8 cellular contexts compared by ENCODE assay signal in the genomic region with DNA sequence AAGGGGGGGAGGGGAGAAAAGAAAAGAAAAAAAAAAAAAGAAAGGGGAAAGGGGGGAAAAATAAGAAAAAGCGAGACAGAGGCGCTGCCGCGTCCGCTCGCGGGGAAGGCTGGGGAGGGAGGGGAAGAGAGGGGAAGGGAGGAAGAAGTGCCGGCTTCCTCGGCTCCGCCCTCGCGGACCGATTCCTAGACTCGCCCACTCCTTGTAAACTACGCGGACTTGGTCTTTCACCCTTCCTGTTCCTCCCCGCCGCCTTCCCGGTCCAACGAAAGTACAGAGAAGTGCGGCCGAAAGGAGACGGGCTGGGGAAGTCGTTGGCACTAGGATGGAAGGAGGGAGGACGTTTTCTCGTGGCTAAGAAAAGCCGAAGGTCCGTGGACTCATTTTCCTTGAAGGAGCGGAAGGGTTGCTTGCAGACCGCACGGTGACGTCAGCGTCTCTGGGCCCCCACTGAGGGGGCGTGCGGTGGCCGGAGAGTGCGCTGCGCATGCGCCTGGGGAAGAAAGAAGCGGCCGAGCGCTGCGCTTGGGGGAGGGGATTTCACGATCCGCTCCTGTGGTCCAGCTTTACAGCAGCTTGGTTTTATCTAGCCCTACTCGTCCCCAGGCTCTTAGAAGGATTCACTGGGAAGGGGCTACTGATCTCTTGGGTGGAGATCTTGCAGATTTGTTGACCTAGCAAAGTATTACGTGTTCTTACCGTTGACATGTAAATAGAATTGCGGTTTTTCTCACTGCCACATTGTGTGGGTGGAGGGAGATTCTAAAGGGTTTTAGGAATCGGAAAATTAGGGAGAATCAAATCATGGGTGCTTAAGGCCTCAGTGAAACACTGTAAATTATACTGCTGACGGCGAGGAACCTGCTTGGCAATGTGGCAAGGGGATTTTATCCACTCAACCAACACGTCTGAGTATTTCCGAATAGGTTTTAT. TPM values are rescaled to one million over a fixed set of nuclear protein-coding genes. Genes with fewer than 3 reads are reported as not detected.
A peak's percentile ranks its signal among the peaks of the same experiment; 100 is the strongest.
DNase-seq lines count a peak whose midpoint lies in the region; ATAC-seq and TF ChIP-seq lines count a peak whose summit lies in the region.

A gene with protein sequence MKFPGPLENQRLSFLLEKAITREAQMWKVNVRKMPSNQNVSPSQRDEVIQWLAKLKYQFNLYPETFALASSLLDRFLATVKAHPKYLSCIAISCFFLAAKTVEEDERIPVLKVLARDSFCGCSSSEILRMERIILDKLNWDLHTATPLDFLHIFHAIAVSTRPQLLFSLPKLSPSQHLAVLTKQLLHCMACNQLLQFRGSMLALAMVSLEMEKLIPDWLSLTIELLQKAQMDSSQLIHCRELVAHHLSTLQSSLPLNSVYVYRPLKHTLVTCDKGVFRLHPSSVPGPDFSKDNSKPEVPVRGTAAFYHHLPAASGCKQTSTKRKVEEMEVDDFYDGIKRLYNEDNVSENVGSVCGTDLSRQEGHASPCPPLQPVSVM (minus strand): TSS at position 121 of the 933 bp plus-strand sequence. CDS start 9,627 bp downstream, outside the sequence.

- peaks cover 16 to 18% (median 16%) of the 10 kb centered on the region in 3 donors for H3K27me3 Mint-ChIP-seq in immature natural killer cell (ENCODE audit: low read depth in 3 of 3)

- peak in 2 of 3 donors; percentile 65 to 87 for TF ChIP-seq POLR2A in spleen (IDR thresholded peaks at IDR 0.05)

- H3K27ac ChIP-seq in caudate nucleus (ENCODE audit: low read depth, low read length) (peak within 1 kb of the TSS; percentile 100), spleen (peak within 1 kb of the TSS; percentile 99 to 100 (median 100))

- 0 to 1% (median 0%) methylated on average over 54 of the region's 54 CpGs for WGBS in spleen, 5 donors

- peak; percentile 97 for DNase-seq in AG08396 (ENCODE audit: low spot score)
- peak; percentile 78 for DNase-seq in NCI-H345 treated with DMSO at 0.1 percent for 48 hours (lab: John Stamatoyannopoulos, UW; ENCODE audit: unreplicated experiment)
- DNase-seq in activated CD4-positive, CD25-positive, alpha-beta regulatory T cell (lab: John Stamatoyannopoulos, UW), result peak; percentile 73 to 86 (median 79)
- peak; percentile 45 to 100 (median 94) for DNase-seq in caudate nucleus (lab: John Stamatoyannopoulos, UW)
- DNase-seq in immature natural killer cell, result peak; percentile 98 to 99 (median 98)
- DNase-seq in spleen, result peak; percentile 98

- peaks cover 0 to 3% (median 0%) of the 10 kb centered on the region in 3 donors for H3K36me3 Mint-ChIP-seq in immature natural killer cell

- peak within 1 kb of the TSS in 2 of 5 donors; percentile 98 to 99 for H3K4me3 Mint-ChIP-seq in immature natural killer cell

- no peak for TF ChIP-seq CTCF in spleen (IDR thresholded peaks at IDR 0.05 in 8 of 11, conservative IDR thresholded peaks at IDR 0.05 in 3 of 11)

- no peaks in the 10 kb centered on the region for H3K27me3 ChIP-seq in spleen (replicated peaks in 1 of 7)

- H3K27ac Mint-ChIP-seq in immature natural killer cell, result peak within 1 kb of the TSS in 5 of 6 donors; percentile 100

- intact Hi-C loops in spleen (cut with DNase I; ENCODE audit: low total_unique reads), result no loop called here

- H3K36me3 ChIP-seq in spleen, result no peaks in the 10 kb centered on the region

- no peaks in the 10 kb centered on the region for H3K9me3 ChIP-seq in spleen

- peak within 1 kb of the TSS; percentile 61 to 89 (median 68) for H3K4me3 ChIP-seq in spleen

- peaks cover 31 to 40% of the 10 kb centered on the region in 2 donors for H3K4me1 Mint-ChIP-seq in immature natural killer cell

- no peaks in the 10 kb centered on the region for H3K9me3 Mint-ChIP-seq in immature natural killer cell

- ATAC-seq in GM19025 (IDR thresholded peaks at IDR 0.05; ENCODE audit: low read depth, unreplicated experiment) (peak; percentile 60), HG03280 (IDR thresholded peaks at IDR 0.05; ENCODE audit: unreplicated experiment) (peak; percentile 64)

- peaks cover 25 to 84% (median 60%) of the 10 kb centered on the region in 6 donors for H3K4me1 ChIP-seq in spleen

RNA-seq across cellular contexts. Expression of the gene that starts here (rescaled TPM):
- polyA plus RNA-seq in immature natural killer cell (100 to 1,000 TPM; 223 to 256 (median 226) TPM), spleen (100 to 1,000 TPM in 2 of 3 donors, 10 to 100 TPM in 1; 88.8 to 137 (median 122) TPM)
- 100 to 1,000 TPM; 243 to 312 (median 269) TPM for total RNA-seq in spleen

Comparison
In these comparisons a context has a peak if more than half of its experiments do, and no peak if none do; other contexts are left out.
1. Peak in every context shown above with its lines: DNase-seq, ATAC-seq, H3K4me3 ChIP-seq and H3K27ac ChIP-seq.